In the genomic region with DNA sequence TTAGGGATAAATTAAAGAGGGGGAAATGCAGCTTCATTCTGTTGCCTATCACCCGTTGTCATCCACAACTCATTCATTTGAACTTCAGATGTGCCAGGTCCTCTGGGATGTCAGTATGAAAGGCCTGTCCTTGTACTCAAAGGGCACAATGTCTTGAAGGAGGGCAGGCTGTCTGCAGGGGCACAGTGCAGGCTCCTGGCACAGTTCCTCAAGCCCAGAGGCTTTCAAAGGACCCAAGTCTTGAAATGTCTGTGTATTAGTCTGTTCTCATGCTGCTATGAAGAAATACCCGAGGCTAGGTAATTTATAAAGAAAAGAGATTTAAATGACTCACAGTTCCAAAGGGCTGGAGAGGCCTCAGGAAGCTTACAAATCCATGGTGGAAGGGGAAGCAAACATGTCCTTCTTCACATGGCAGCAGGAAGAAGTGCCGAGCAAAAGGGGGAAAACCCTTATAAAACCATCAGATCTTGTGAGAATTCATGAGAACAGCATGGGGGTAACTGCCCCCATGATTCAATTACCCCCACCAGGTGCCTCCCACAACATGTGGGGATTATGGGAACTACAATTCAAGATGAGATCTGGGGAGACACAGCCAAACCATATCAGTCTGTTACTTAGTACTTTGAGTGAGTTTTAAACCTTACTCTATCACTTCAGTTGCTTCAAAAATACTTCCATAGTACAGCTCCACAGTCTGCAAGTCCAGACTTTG, we compare ENCODE assay signal across 14 cellular contexts. TPM values are rescaled to one million over a fixed set of nuclear protein-coding genes. Genes with fewer than 3 reads are reported as not detected.
DNase-seq lines count a peak whose midpoint lies in the region; ATAC-seq, FAIRE-seq and TF ChIP-seq lines count a peak whose summit lies in the region.
"Had no signal": no experiment of that assay in that cellular context is flagged by ENCODE, and none has a peak within 500 bp of the region (broad histone marks: within the 10 kb centered on the region; RNA-seq: fewer than 3 reads in every experiment).

No MANE protein-coding gene starts in this region.

- H4K91ac ChIP-seq in H1 (replicated peaks; ENCODE audit: insufficient read length, low read length), result peak overlapping the region; percentile 89

- peak overlapping the region; percentile 74; the same call in 1 of the 2 replicates for H2BK20ac ChIP-seq in H1 (ENCODE audit: low read length)

- WGBS in SK-N-SH (ENCODE audit: low lambda C conversion rate), result 73% methylated on average over 3 of the region's 3 CpGs
- 74% methylated on average over 3 of the region's 3 CpGs; no CpG with 5 or more reads in 1 of the 2 experiments for WGBS in H1 (ENCODE audit: extremely low coverage in 1 of 2, insufficient coverage in 1 of 2, insufficient read length in 1 of 2, insufficient replicate concordance in 2 of 2, low coverage in 1 of 2, low lambda C conversion rate in 2 of 2, missing lambda C conversion rate in 1 of 2), 2 experiments

- H3F3A ChIP-seq in SK-N-SH (replicated peaks; ENCODE audit: insufficient read depth) (peaks cover 20% of the 10 kb centered on the region), PC-3 (ENCODE audit: low read length, unreplicated experiment) (no peaks in the 10 kb centered on the region)

- H3K23me2 ChIP-seq in H1 (ENCODE audit: low read depth, low read length), result no peaks in the 10 kb centered on the region

- H4K20me1 ChIP-seq in SK-N-SH (ENCODE audit: insufficient read depth) (peaks cover 66% of the 10 kb centered on the region), PC-3 (ENCODE audit: low read length) (peaks cover 6% of the 10 kb centered on the region), H1 (replicated peaks in 1 of 2; ENCODE audit: control insufficient read depth in 1 of 2, insufficient read depth in 2 of 2, low read length in 2 of 2) (no peaks in the 10 kb centered on the region), osteoblast (ENCODE audit: insufficient read depth, low read length) (peaks cover 43% of the 10 kb centered on the region)

- ATAC-seq in SK-N-SH treated with all-trans-retinoic acid at 6 μM for 48 hours (no peak), PC-3 (no peak)

- no peak for FAIRE-seq in H1 (lab: Jason Lieb, UNC)

- H3K27me3 ChIP-seq in SK-N-SH (ENCODE audit: insufficient read depth) (no peaks in the 10 kb centered on the region), PC-3 (ENCODE audit: low read length) (no peaks in the 10 kb centered on the region), H1 (replicated peaks in 1 of 4; ENCODE audit: control insufficient read depth in 3 of 4, extremely low read depth in 1 of 4, insufficient read depth in 3 of 4, low read length in 3 of 4) (no peaks in the 10 kb centered on the region), osteoblast (ENCODE audit: insufficient read depth, low read length) (no peaks in the 10 kb centered on the region)
- H3K27me3 ChIP-seq: esophagus muscularis mucosa had no signal

- peak overlapping the region; percentile 96 for H3K4ac ChIP-seq in H1 (replicated peaks; ENCODE audit: insufficient read length, low read depth, low read length)

- peak overlapping the region; percentile 89 for H2BK5ac ChIP-seq in H1 (ENCODE audit: low read depth, low read length)

- H3K27ac ChIP-seq in SK-N-SH (ENCODE audit: low read depth in 2 of 2, low read length in 1 of 2) (peak overlapping the region; percentile 3 to 90; a peak in 2 of 4 replicates), PC-3 (ENCODE audit: low read length) (peak overlapping the region; percentile 72), H1 (ENCODE audit: low read depth, low read length) (no peak overlapping the region), osteoblast (ENCODE audit: low read depth, low read length) (peak overlapping the region; percentile 93)
- H3K27ac ChIP-seq: esophagus muscularis mucosa had no signal

- no peak overlapping the region for H3K14ac ChIP-seq in H1 (ENCODE audit: insufficient read length)

- BruUV-seq in PC-3 (replicated peaks; lab: Mats Ljungman, UMichigan), result no TSS peak

- H3K9me2 ChIP-seq in SK-N-SH (no peaks in the 10 kb centered on the region), PC-3 (replicated peaks; ENCODE audit: low read length) (no peaks in the 10 kb centered on the region)

- H3K36me3 ChIP-seq in SK-N-SH (replicated peaks in 1 of 2; ENCODE audit: control insufficient read depth in 1 of 2, insufficient read depth in 2 of 2, low read length in 1 of 2) (peaks cover 0 to 9% of the 10 kb centered on the region in 2 experiments), PC-3 (ENCODE audit: low read depth, low read length) (peaks cover 7% of the 10 kb centered on the region; the same call in 1 of the 2 replicates), H1 (ENCODE audit: control insufficient read depth in 2 of 4, insufficient read depth in 4 of 4, low read length in 3 of 4) (no peaks in the 10 kb centered on the region), osteoblast (ENCODE audit: insufficient read depth, low read length) (no peaks in the 10 kb centered on the region)
- H3K36me3 ChIP-seq: esophagus muscularis mucosa had no signal

- POLR2A ChIA-PET in SK-N-SH (lab: Yijun Ruan, JAX) (no interaction called here), PC-3 (lab: Charles Lee; ENCODE audit: unreplicated experiment) (no interaction called here), H1 (lab: Charles Lee; ENCODE audit: partially characterized antibody) (interaction anchor here (0.7 to 1.9 kb wide), 3 partner anchors 10 to 109 kb away, joined by 3 to 8 read pairs (median 6); no protein-coding TSS in a partner anchor)

- TF ChIP-seq EP300 in SK-N-SH (IDR thresholded peaks at IDR 0.05; ENCODE audit: borderline replicate concordance in 1 of 2, low read depth in 1 of 2, low read length in 1 of 2) (no peak), H1 (IDR thresholded peaks at IDR 0.05; ENCODE audit: borderline replicate concordance in 1 of 2, low read depth in 2 of 2, low read length in 2 of 2) (no peak)

- H2BK15ac ChIP-seq in H1 (ENCODE audit: low read length), result no peak overlapping the region

- peak overlapping the region; percentile 88 for H2AK5ac ChIP-seq in H1 (ENCODE audit: low read depth, low read length)

- H3K4me1 ChIP-seq in SK-N-SH (ENCODE audit: control insufficient read depth in 1 of 2, insufficient read depth in 2 of 2, low read depth in 1 of 2, low read length in 1 of 2), result peaks cover 8 to 29% of the 10 kb centered on the region in 2 experiments; a peak in 3 of 4 replicates
- H3K4me1 ChIP-seq in PC-3 (ENCODE audit: insufficient read depth, low read length), result peaks cover 23% of the 10 kb centered on the region
- peaks cover 8 to 31% (median 21%) of the 10 kb centered on the region in 4 experiments for H3K4me1 ChIP-seq in H1 (replicated peaks in 1 of 4; ENCODE audit: control insufficient read depth in 3 of 4, insufficient read depth in 4 of 4, low read length in 3 of 4)
- peaks cover 33% of the 10 kb centered on the region for H3K4me1 ChIP-seq in osteoblast (ENCODE audit: insufficient read depth, low read length)

- peak overlapping the region; percentile 83 for H2BK120ac ChIP-seq in H1 (replicated peaks; ENCODE audit: low read depth, low read length)

- no peak overlapping the region for H4K8ac ChIP-seq in H1 (ENCODE audit: extremely low read depth, insufficient read depth, low read length)

- no peak for TF ChIP-seq RAD21 in SK-N-SH (IDR thresholded peaks at IDR 0.05; ENCODE audit: low read length)
- no peak for TF ChIP-seq RAD21 in H1 (IDR thresholded peaks at IDR 0.05 in 1 of 2, conservative IDR thresholded peaks at IDR 0.05 in 1 of 2; ENCODE audit: low read depth in 2 of 2, low read length in 2 of 2)

- no peak overlapping the region for H3K56ac ChIP-seq in H1 (replicated peaks; ENCODE audit: insufficient read length, low read depth, low read length)

- H3K79me1 ChIP-seq in H1 (ENCODE audit: low read depth, low read length), result peaks cover 3% of the 10 kb centered on the region; the same call in 1 of the 2 replicates

- no peak for TF ChIP-seq CTCF in SK-N-SH (IDR thresholded peaks at IDR 0.05)
- no peak for TF ChIP-seq CTCF in PC-3 (conservative IDR thresholded peaks at IDR 0.05; ENCODE audit: low read depth, low read length)
- no peak for TF ChIP-seq CTCF in H1 (IDR thresholded peaks at IDR 0.05; ENCODE audit: control extremely low read depth in 1 of 3, insufficient read depth in 1 of 3, low read depth in 1 of 3, low read length in 3 of 3)
- TF ChIP-seq CTCF in osteoblast (IDR thresholded peaks at IDR 0.05; ENCODE audit: extremely low read depth, low read depth, low read length), result no peak

- intact Hi-C loops in PC-3 (cut with micrococcal nuclease), result loop anchor here (5.0 kb wide), 1 partner anchor 35 kb away; no protein-coding TSS in a partner anchor

- H4K5ac ChIP-seq in H1 (ENCODE audit: insufficient read length, low read depth, low read length), result peak overlapping the region; percentile 48

- H2BK12ac ChIP-seq in H1 (ENCODE audit: low read depth, low read length), result peak overlapping the region; percentile 89; the same call in 1 of the 2 replicates

- CTCF ChIA-PET in SK-N-SH (lab: Yijun Ruan, JAX), result interaction anchor here (0.6 to 1.5 kb wide), 4 partner anchors 13 to 886 kb away, joined by 3 to 4 read pairs (median 4); no protein-coding TSS in a partner anchor
- CTCF ChIA-PET in PC-3 (lab: Charles Lee), result no interaction called here
- CTCF ChIA-PET in H1 (lab: Charles Lee; ENCODE audit: partially characterized antibody), result interaction anchor here (1.2 to 1.7 kb wide), 3 partner anchors 11 to 75 kb away, joined by 3 to 5 read pairs (median 4); no protein-coding TSS in a partner anchor

- H3K4me3 ChIP-seq in SK-N-SH (ENCODE audit: low read depth in 2 of 2, low read length in 1 of 2) (no peak overlapping the region), PC-3 (ENCODE audit: low read length) (no peak overlapping the region), H1 (ENCODE audit: extremely low read depth in 1 of 4, insufficient read depth in 2 of 4, low read depth in 3 of 4, low read length in 4 of 4) (0 out of 8 replicates have a peak overlapping the region, but pooled peaks of 1 of the 4 experiments have one; percentile 44), osteoblast (ENCODE audit: insufficient read depth, low read length) (no peak overlapping the region)
- H3K4me3 ChIP-seq: esophagus muscularis mucosa had no signal

- DNase-seq in SK-N-SH, result no peak
- peak; percentile 11 for DNase-seq in PC-3
- DNase-seq in H1 (ENCODE audit: low read depth in 1 of 2, low spot score in 2 of 2), result no peak
- DNase-seq in osteoblast (ENCODE audit: insufficient read length, low spot score, missing footprints), result no peak
- DNase-seq in stimulated activated CD4-positive, alpha-beta T cell treated with anti-CD3 and anti-CD28 coated beads, Interleukin-15, amount 100 ng/mL, for 24 hours, result no peak
- DNase-seq in hepatic stellate cell (ENCODE audit: low spot score), result no peak
- no peak for DNase-seq in GM03348 (ENCODE audit: low spot score)
- DNase-seq: ACHN; NCI-H1436 treated with DMSO at 0.1 percent for 48 hours; nucleus accumbens; stimulated activated CD4-positive, alpha-beta T cell treated with anti-CD3 and anti-CD28 coated beads, Interleukin-2, amount 100 ng/mL, for 24 hours; T-helper 2 cell had no signal

- H3K79me2 ChIP-seq in SK-N-SH (ENCODE audit: insufficient read depth) (peaks cover 100% of the 10 kb centered on the region), PC-3 (ENCODE audit: low read length) (peaks cover 97% of the 10 kb centered on the region), H1 (ENCODE audit: control insufficient read depth in 1 of 2, insufficient read depth in 2 of 2, low read length in 2 of 2) (peaks cover 21 to 98% of the 10 kb centered on the region in 2 experiments), osteoblast (ENCODE audit: insufficient read depth, low read length) (peaks cover 98% of the 10 kb centered on the region)

- H3K9me3 ChIP-seq in SK-N-SH (no peaks in the 10 kb centered on the region), PC-3 (ENCODE audit: low read length) (no peaks in the 10 kb centered on the region), H1 (ENCODE audit: insufficient read depth in 2 of 2, low read depth in 1 of 2, low read length in 1 of 2) (no peaks in the 10 kb centered on the region), osteoblast (ENCODE audit: low read depth, low read length) (no peaks in the 10 kb centered on the region)
- H3K9me3 ChIP-seq: esophagus muscularis mucosa had no signal

- no peak overlapping the region for H3K4me2 ChIP-seq in SK-N-SH
- H3K4me2 ChIP-seq in PC-3 (ENCODE audit: low read length), result peak overlapping the region; percentile 64
- H3K4me2 ChIP-seq in H1 (ENCODE audit: insufficient read depth in 1 of 2, low read depth in 2 of 2, low read length in 2 of 2), result peak overlapping the region; percentile 60; a peak in 2 of 4 replicates
- H3K4me2 ChIP-seq in osteoblast (ENCODE audit: insufficient read depth, low read length), result no peak overlapping the region

- H2AFZ ChIP-seq in SK-N-SH (ENCODE audit: low read depth) (no peak overlapping the region), PC-3 (ENCODE audit: low read length) (no peak overlapping the region), H1 (ENCODE audit: low read length) (no peak overlapping the region), osteoblast (ENCODE audit: low read length) (no peak overlapping the region)

- H3K23ac ChIP-seq in H1 (ENCODE audit: insufficient read length), result no peak overlapping the region

- peak overlapping the region; percentile 78; the same call in 1 of the 2 replicates for H3K18ac ChIP-seq in H1 (ENCODE audit: extremely low read depth, low read length)

- H3K9ac ChIP-seq in SK-N-SH (no peak overlapping the region), PC-3 (ENCODE audit: low read length) (no peak overlapping the region), H1 (replicated peaks in 1 of 4; ENCODE audit: extremely low read depth in 1 of 4, low read depth in 3 of 4, low read length in 3 of 4) (no peak overlapping the region)

- TF ChIP-seq POLR2A in H1 (IDR thresholded peaks at IDR 0.05; ENCODE audit: control extremely low read depth in 1 of 2, low read depth in 2 of 2, low read length in 2 of 2), result no peak

RNA-seq across cellular contexts. Expression of gene SNX9, which starts 9.4 kb away (rescaled TPM):
- 31.6 and 31.8 TPM in 2 replicates for polyA plus RNA-seq in SK-N-SH (2012; rRNA removed)
- 29.1 and 31.1 TPM in 2 replicates for polyA plus RNA-seq in SK-N-SH (2012; cell fraction: cytosol; rRNA removed)
- 27.0 and 35.2 TPM in 2 replicates for polyA plus RNA-seq in SK-N-SH (2012; cell fraction: nucleus; rRNA removed)
- 18.0 and 21.3 TPM in 2 replicates for total RNA-seq in PC-3 (2014; rRNA removed)
- total RNA-seq in H1 (2021; fragmentation: NEBNext Ultra II Directional; extraction: Animal tissue kit (Norgen Biotek cat#: 25700)), result 23.1 and 23.2 TPM in 2 replicates
- polyA plus RNA-seq in H1 (2011; rRNA removed), result 10.9 and 11.8 TPM in 2 replicates
- polyA plus RNA-seq in H1 (2011; cell fraction: cytosol; rRNA removed), result 17.8 TPM
- 14.7 TPM for polyA plus RNA-seq in H1 (2011; cell fraction: nucleus; rRNA removed)
- polyA plus RNA-seq in H1 (2012, experiment 1 of 2), result 14.0 to 18.2 TPM (median 16.2 TPM) in 4 replicates
- polyA plus RNA-seq in H1 (2012, experiment 2 of 2), result 3.6 TPM
- polyA plus RNA-seq in H1 (2013, experiment 1 of 2), result 20.5 TPM
- 20.3 TPM for polyA plus RNA-seq in H1 (2013, experiment 2 of 2)
- 15.1 and 15.9 TPM in 2 replicates for polyA minus RNA-seq in H1 (2011; rRNA and poly(A)+ RNA removed)
- 11.9 TPM for polyA minus RNA-seq in H1 (2011; cell fraction: cytosol; rRNA and poly(A)+ RNA removed)
- polyA minus RNA-seq in H1 (2011; cell fraction: nucleus; rRNA and poly(A)+ RNA removed), result 10.2 TPM
- total RNA-seq in osteoblast, result 147 and 177 TPM in 2 replicates

Comparison
In these comparisons a context has a peak if more than half of its experiments do, and no peak if none do; other contexts are left out.
1. H3K4me2 ChIP-seq: peak in PC-3 (single experiment) and H1 (2 of 2); none in SK-N-SH (single experiment) and osteoblast (single experiment).